Comparison of ENCODE assay signal across 16 cellular contexts in the genomic region with DNA sequence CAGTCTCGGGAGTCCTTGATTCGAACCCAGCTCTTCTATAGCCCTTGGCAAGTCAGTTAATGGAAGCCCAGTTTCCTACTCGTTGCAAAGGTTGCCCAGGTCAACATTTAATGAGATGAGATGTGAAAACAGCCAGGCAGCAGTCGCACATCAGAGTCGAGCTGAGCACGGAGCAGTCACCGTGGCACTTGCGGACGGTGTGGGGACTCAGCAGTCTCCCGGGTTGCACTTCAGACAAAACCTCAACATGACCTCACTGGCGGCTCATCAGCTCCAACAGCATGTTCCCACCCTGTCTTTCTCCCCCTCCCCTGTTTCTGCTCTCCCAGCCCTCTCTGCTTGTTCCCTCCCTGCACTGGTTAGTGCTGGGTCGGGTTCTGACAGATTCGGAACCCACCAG. TPM values are rescaled to one million over a fixed set of nuclear protein-coding genes. Genes with fewer than 3 reads are reported as not detected.
"Had no signal": no experiment of that assay in that cellular context is flagged by ENCODE, and none has a peak within 500 bp of the region (broad histone marks: within the 10 kb centered on the region; RNA-seq: fewer than 3 reads in every experiment).

No MANE protein-coding gene starts in this region.

- H3K27me3 ChIP-seq: body of pancreas, gastrocnemius medialis, heart right ventricle, pancreas had no signal

- ATAC-seq: body of pancreas, gastrocnemius medialis, heart right ventricle, pancreas had no signal

- H3K27ac ChIP-seq: body of pancreas, gastrocnemius medialis, heart right ventricle, pancreas, thoracic aorta had no signal

- H3K9me3 ChIP-seq: body of pancreas, gastrocnemius medialis, heart right ventricle, pancreas, thoracic aorta had no signal

- DNase-seq: activated CD4-positive, alpha-beta T cell treated with anti-CD3 and anti-CD28 coated beads, Interleukin-2, amount 10 ng/mL, durations not matched to agents 7 days and 5 days; activated effector memory CD4-positive, alpha-beta T cell treated with anti-CD3 and anti-CD28 coated beads, Interleukin-2, amount 50 U/mL, for 16 hours; amniotic stem cell; body of pancreas; cortex of kidney; effector CD8-positive, alpha-beta T cell; gastrocnemius medialis; heart right ventricle; stimulated activated CD4-positive, alpha-beta T cell treated with anti-CD3 and anti-CD28 coated beads, Interleukin-2, amount 100 ng/mL, for 48 hours; stimulated activated CD8-positive, alpha-beta memory T cell treated with anti-CD3 and anti-CD28 coated beads, Interleukin-4, amount 100 ng/mL, for 48 hours had no signal

- H3K4me1 ChIP-seq: body of pancreas, pancreas had no signal

- H3K36me3 ChIP-seq: gastrocnemius medialis, heart right ventricle, pancreas, thoracic aorta had no signal

- H3K4me3 ChIP-seq: body of pancreas, gastrocnemius medialis, heart right ventricle, pancreas, thoracic aorta had no signal

RNA-seq across cellular contexts. Expression of a gene that starts 35.8 kb away (rescaled TPM):
- total RNA-seq: activated CD4-positive, alpha-beta T cell treated with anti-CD3 and anti-CD28 coated beads, Interleukin-2, amount 10 ng/mL, durations not matched to agents 7 days and 5 days; activated CD8-positive, alpha-beta memory T cell treated with anti-CD3 and anti-CD28 coated beads for 36 hours; activated naive CD4-positive, alpha-beta T cell treated with anti-CD3 and anti-CD28 coated beads, Interleukin-2, amount 50 U/mL, for 72 hours; fibroblast of lung; renal cortical epithelial cell had no signal
